In genomic region chr7:5602734-5603133, GRCh38 we compare ENCODE assay signal across 16 cellular contexts. TPM values are rescaled to one million over a fixed set of nuclear protein-coding genes. Genes with fewer than 3 reads are reported as not detected.
DNase-seq lines count a peak whose midpoint lies in the region; ATAC-seq and TF ChIP-seq lines count a peak whose summit lies in the region.
"Had no signal": no experiment of that assay in that cellular context is flagged by ENCODE, and none has a peak within 500 bp of the region (broad histone marks: within the 10 kb centered on the region; RNA-seq: fewer than 3 reads in every experiment).

No MANE protein-coding gene starts in this region.

- ATAC-seq in WTC11, result no peak
- no peak for ATAC-seq in left lobe of liver
- ATAC-seq in GM18861 (IDR thresholded peaks at IDR 0.05; ENCODE audit: unreplicated experiment), result no peak

- H2AK5ac ChIP-seq in neuronal stem cell (ENCODE audit: low read depth, low read length), result peak overlapping the region; percentile 63

- TF ChIP-seq CTCF in Caco-2 (IDR thresholded peaks at IDR 0.05; ENCODE audit: insufficient read depth in 1 of 2, low read depth in 1 of 2, low read length in 1 of 2, severe bottlenecking in 1 of 2, unreplicated experiment in 1 of 2) (no peak), WTC11 (IDR thresholded peaks at IDR 0.05) (no peak)

- no peak overlapping the region for H2AFZ ChIP-seq in neuronal stem cell (ENCODE audit: low read length)

- H4K91ac ChIP-seq in neuronal stem cell (ENCODE audit: low read depth, low read length, poor library complexity), result no peak overlapping the region

- WGBS in neuronal stem cell (ENCODE audit: extremely low coverage in 2 of 2, insufficient read length in 2 of 2, insufficient replicate concordance in 1 of 2), 2 donors, result no CpG with 5 or more reads among the region's 6 CpGs

- H3K27me3 Mint-ChIP-seq in Caco-2 (ENCODE audit: insufficient read depth, unreplicated experiment), result no peaks in the 10 kb centered on the region
- H3K27me3 Mint-ChIP-seq in WTC11 (ENCODE audit: low read depth), result no peaks in the 10 kb centered on the region

- H3K14ac ChIP-seq in neuronal stem cell (ENCODE audit: low read length), result no peak overlapping the region

- H3K4me1 ChIP-seq in Caco-2 (peaks cover 17% of the 10 kb centered on the region), neuronal stem cell (ENCODE audit: control insufficient read depth in 2 of 2, insufficient read depth in 1 of 2, low read depth in 1 of 2, low read length in 2 of 2) (peaks cover 4 to 18% of the 10 kb centered on the region in 2 donors)

- no peak for TF ChIP-seq POLR2A in erythroblast (IDR thresholded peaks at IDR 0.05; ENCODE audit: low read length)

- H2BK5ac ChIP-seq in neuronal stem cell (ENCODE audit: low read length), result peak overlapping the region; percentile 53

- BruUV-seq in Caco-2 (replicated peaks; lab: Mats Ljungman, UMichigan), result no TSS peak

- H3K4me2 ChIP-seq in neuronal stem cell (ENCODE audit: insufficient read depth, low read length, poor library complexity, severe bottlenecking), result no peak overlapping the region
- H3K4me2 ChIP-seq: BLaER1 treated with 17β-estradiol and CSF1 and Interleukin-3, amounts not matched to agents 10 nM and 100 nM had no signal

- H3K4me3 ChIP-seq in Caco-2 (ENCODE audit: low read depth, low read length) (no peak overlapping the region), neuronal stem cell (ENCODE audit: low read length in 2 of 2) (no peak overlapping the region)
- H3K4me3 ChIP-seq: BLaER1 treated with 17β-estradiol and CSF1 and Interleukin-3, amounts not matched to agents 10 nM and 100 nM had no signal

- H2BK15ac ChIP-seq in neuronal stem cell (ENCODE audit: low read length), result no peak overlapping the region

- H3K27ac ChIP-seq in epithelial cell of prostate, result peak overlapping the region; percentile 35
- H3K27ac ChIP-seq in neuronal stem cell (replicated peaks; ENCODE audit: low read length), result no peak overlapping the region
- H3K27ac ChIP-seq: BLaER1 treated with 17β-estradiol and CSF1 and Interleukin-3, amounts not matched to agents 10 nM and 100 nM had no signal

- peaks cover 18% of the 10 kb centered on the region for H3K79me1 ChIP-seq in neuronal stem cell (ENCODE audit: low read depth, low read length)

- DNase-seq in Caco-2 (no peak), WTC11 (ENCODE audit: low spot score) (no peak), epithelial cell of prostate (ENCODE audit: low read depth, low spot score) (no peak), neuronal stem cell (ENCODE audit: low spot score) (no peak), left lobe of liver (ENCODE audit: low spot score) (no peak), erythroblast (lab: John Stamatoyannopoulos, UW) (no peak), AML-193 (lab: John Stamatoyannopoulos, UW) (no peak)
- DNase-seq: 8988T; CD4-positive, alpha-beta T cell; DMS153; DMS79 treated with DMSO at 0.1 percent for 48 hours; EL; GOT3 had no signal

- H3K27me3 ChIP-seq in Caco-2 (replicated peaks; ENCODE audit: control insufficient read depth, insufficient read depth, low read length), result no peaks in the 10 kb centered on the region
- no peaks in the 10 kb centered on the region for H3K27me3 ChIP-seq in neuronal stem cell (ENCODE audit: control insufficient read depth in 3 of 3, insufficient read depth in 3 of 3, low read depth in 1 of 3, low read length in 3 of 3)
- H3K27me3 ChIP-seq: BLaER1 treated with 17β-estradiol and CSF1 and Interleukin-3, amounts not matched to agents 10 nM and 100 nM had no signal

- POLR2A ChIA-PET in Caco-2 (lab: Charles Lee) (no interaction called here), WTC11 (lab: Charles Lee) (no interaction called here)

- H4K8ac ChIP-seq in neuronal stem cell (ENCODE audit: low read depth, low read length), result no peak overlapping the region

- peak overlapping the region; percentile 65 for H3K23ac ChIP-seq in neuronal stem cell (ENCODE audit: low read depth, low read length, poor library complexity)

- CTCF ChIA-PET in Caco-2 (lab: Charles Lee) (no interaction called here), WTC11 (lab: Charles Lee) (interaction anchor here (0.9 to 1.2 kb wide), 2 partner anchors 26 to 31 kb away, joined by 3 read pairs; no protein-coding TSS in a partner anchor)

- no peak overlapping the region for H3K4ac ChIP-seq in neuronal stem cell (ENCODE audit: low read length)

- H3K36me3 Mint-ChIP-seq in Caco-2 (ENCODE audit: insufficient read depth, unreplicated experiment) (peaks cover 54% of the 10 kb centered on the region), WTC11 (peaks cover 24% of the 10 kb centered on the region)

- no peaks in the 10 kb centered on the region; the same call in 1 of the 2 replicates for H3K36me3 ChIP-seq in Caco-2 (ENCODE audit: control insufficient read depth, insufficient read depth, low read length)
- H3K36me3 ChIP-seq in neuronal stem cell (replicated peaks in 1 of 2; ENCODE audit: control insufficient read depth in 2 of 2, insufficient read depth in 2 of 2, low read length in 2 of 2), result peaks cover 27 to 74% of the 10 kb centered on the region in 2 donors

- H3K27ac Mint-ChIP-seq in Caco-2 (ENCODE audit: unreplicated experiment) (peak overlapping the region; percentile 74), WTC11 (no peak overlapping the region)
- H3K27ac Mint-ChIP-seq: CD4-positive, alpha-beta T cell had no signal

- H3K4me1 Mint-ChIP-seq in Caco-2 (ENCODE audit: low read depth, unreplicated experiment) (peaks cover 11% of the 10 kb centered on the region), WTC11 (peaks cover 24% of the 10 kb centered on the region)

- H3K4me3 Mint-ChIP-seq in Caco-2 (ENCODE audit: unreplicated experiment), result no peak overlapping the region
- no peak overlapping the region for H3K4me3 Mint-ChIP-seq in WTC11
- H3K4me3 Mint-ChIP-seq: CD4-positive, alpha-beta T cell; H9 had no signal

- H3K9ac ChIP-seq in neuronal stem cell (ENCODE audit: low read depth, low read length, poor library complexity), result peak overlapping the region; percentile 21
- H3K9ac ChIP-seq: BLaER1 treated with 17β-estradiol and CSF1 and Interleukin-3, amounts not matched to agents 10 nM and 100 nM had no signal

- no peak overlapping the region for H2BK120ac ChIP-seq in neuronal stem cell (ENCODE audit: low read depth, low read length)

- H3K9me3 ChIP-seq in Caco-2, result no peaks in the 10 kb centered on the region
- H3K9me3 ChIP-seq in neuronal stem cell (replicated peaks in 1 of 2; ENCODE audit: control insufficient read depth in 2 of 2, insufficient read depth in 1 of 2, low read depth in 1 of 2, low read length in 2 of 2), result no peaks in the 10 kb centered on the region
- H3K9me3 ChIP-seq: BLaER1 treated with 17β-estradiol and CSF1 and Interleukin-3, amounts not matched to agents 10 nM and 100 nM had no signal

- peak overlapping the region; percentile 38 for H3K18ac ChIP-seq in neuronal stem cell (ENCODE audit: low read length)

- no peaks in the 10 kb centered on the region for H3K9me3 Mint-ChIP-seq in Caco-2 (ENCODE audit: unreplicated experiment)
- H3K9me3 Mint-ChIP-seq in WTC11, result no peaks in the 10 kb centered on the region
- H3K9me3 Mint-ChIP-seq: CD4-positive, alpha-beta T cell had no signal

- intact Hi-C loops in Caco-2 (cut with micrococcal nuclease; ENCODE audit: unreplicated experiment), result no loop called here

- H2BK12ac ChIP-seq in neuronal stem cell (ENCODE audit: low read length), result no peak overlapping the region

TF ChIP-seq in WTC11, 78 proteins besides CTCF, POLR2A, EP300 and RAD21:
- TF ChIP-seq NFYB (CRISPR knock-in tag; conservative IDR thresholded peaks at IDR 0.05; ENCODE audit: low read depth), result no peak
- TF ChIP-seq ZNF121 (CRISPR knock-in tag; IDR thresholded peaks at IDR 0.05), result peak; percentile 74

RNA-seq across cellular contexts. Expression of gene FSCN1, which starts 10.1 kb away (rescaled TPM):
- total RNA-seq in Caco-2 (2022), result 78.2 and 91.0 TPM in 2 replicates
- total RNA-seq in WTC11 (2021), result 459 to 481 TPM (median 480 TPM) in 3 replicates
- 203 TPM for polyA plus RNA-seq in neuronal stem cell (2013, experiment 1 of 2)
- polyA plus RNA-seq in neuronal stem cell (2013, experiment 2 of 2), result 202 TPM
- total RNA-seq in left lobe of liver, result 13.9 TPM
